Comparison of ENCODE assay signal across 8 cellular contexts in the genomic region with DNA sequence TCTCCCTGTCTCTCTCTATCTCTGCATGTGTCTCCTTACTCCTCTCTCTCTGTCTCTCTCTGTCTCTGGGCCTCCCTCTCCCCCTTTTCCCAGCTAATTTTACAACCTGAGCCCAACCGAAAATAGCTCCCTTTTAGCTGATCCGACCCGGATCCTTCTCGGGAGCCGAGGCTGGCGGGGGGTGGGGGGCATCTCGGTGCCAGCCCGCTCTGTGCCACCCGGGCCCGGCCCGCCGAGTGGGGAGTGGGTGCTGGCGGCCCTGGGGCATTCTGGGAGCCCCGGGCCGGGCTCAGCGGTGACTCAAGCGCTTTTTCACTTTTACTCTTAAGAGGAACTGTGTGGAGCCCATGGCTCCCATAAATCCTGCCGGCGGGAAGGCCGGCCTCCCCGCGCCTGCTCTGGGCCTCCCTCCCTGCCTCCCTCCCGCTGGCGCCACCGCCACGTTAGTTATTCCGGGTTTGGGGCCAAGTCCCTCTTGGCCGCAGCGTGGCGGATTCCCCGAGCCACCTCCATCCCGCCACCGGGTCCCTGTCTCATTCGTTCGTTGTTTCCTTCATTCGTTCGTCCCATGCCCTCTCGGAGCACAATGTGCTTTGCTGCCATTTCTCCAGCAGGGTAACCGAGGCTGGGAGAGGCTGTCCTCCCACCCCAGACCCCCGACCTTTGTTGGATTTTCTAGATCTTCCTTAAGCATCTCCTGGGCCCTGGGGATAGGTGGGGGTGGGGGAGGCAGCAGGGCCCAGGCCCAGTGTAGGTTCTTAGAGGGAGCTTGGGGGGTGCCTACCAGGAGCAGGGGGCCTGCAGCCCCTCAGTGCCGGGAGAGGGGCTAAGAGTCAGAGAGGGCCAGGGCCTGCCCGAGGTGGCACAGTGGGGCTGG. TPM values are rescaled to one million over a fixed set of nuclear protein-coding genes. Genes with fewer than 3 reads are reported as not detected.
DNase-seq lines count a peak whose midpoint lies in the region; ATAC-seq, FAIRE-seq and TF ChIP-seq lines count a peak whose summit lies in the region.

No MANE protein-coding gene starts in this region.

- no peaks in the 10 kb centered on the region for H3K9me3 Mint-ChIP-seq in neural crest cell

- FAIRE-seq in GM12891 (lab: Jason Lieb, UNC): no peak

- peak; percentile 19 for TF ChIP-seq CTCF in neural crest cell (conservative IDR thresholded peaks at IDR 0.05)

- no peak for TF ChIP-seq POLR2A in GM12891 (IDR thresholded peaks at IDR 0.05; ENCODE audit: low read depth, low read length)

- H3K4me1 Mint-ChIP-seq in neural crest cell: peaks cover 4% of the 10 kb centered on the region

- H3K4me3 Mint-ChIP-seq in neural crest cell: peak overlapping the region; percentile 68

- H3K27me3 Mint-ChIP-seq in neural crest cell (ENCODE audit: low read depth): peaks cover 94% of the 10 kb centered on the region

- DNase-seq in GM12891 (ENCODE audit: insufficient read length, low spot score): no peak
- DNase-seq in RKO (ENCODE audit: low spot score): peak; percentile 65
- peak; percentile 53 for DNase-seq in fibroblast of gingiva (ENCODE audit: low read depth)
- no peak for DNase-seq in neural crest cell (ENCODE audit: low read depth, low spot score)
- DNase-seq in KG1 (lab: John Stamatoyannopoulos, UW): no peak
- DNase-seq in NCI-H187 (lab: John Stamatoyannopoulos, UW): no peak

- ATAC-seq in GM18520 (IDR thresholded peaks at IDR 0.05; ENCODE audit: unreplicated experiment) (no peak), HG03457 (IDR thresholded peaks at IDR 0.05; ENCODE audit: unreplicated experiment) (no peak)

- no peak overlapping the region for H3K27ac Mint-ChIP-seq in neural crest cell (ENCODE audit: unreplicated experiment)

- no peaks in the 10 kb centered on the region for H3K36me3 Mint-ChIP-seq in neural crest cell (ENCODE audit: low read depth)

TF ChIP-seq in GM12891, 5 proteins besides CTCF, POLR2A, EP300 and RAD21:
- TF ChIP-seq SPI1 (IDR thresholded peaks at IDR 0.05; ENCODE audit: low read depth, low read length): peak; percentile 66
- TF ChIP-seq POLR2AphosphoS5 (IDR thresholded peaks at IDR 0.05; ENCODE audit: low read depth, low read length): no peak
- TF ChIP-seq POU2F2 (IDR thresholded peaks at IDR 0.05; ENCODE audit: low read depth, low read length): no peak
- TF ChIP-seq TAF1 (IDR thresholded peaks at IDR 0.05; ENCODE audit: low read depth, low read length): no peak

RNA-seq across cellular contexts. Expression of a gene that starts 3.2 kb away (rescaled TPM):
- polyA plus RNA-seq in GM12891 (2012; ENCODE audit: low read depth, missing spikeins): 7.2 TPM
- total RNA-seq in neural crest cell: 4.1 and 6.0 TPM in 2 replicates

Comparison
In these comparisons a context has a peak if more than half of its experiments do, and no peak if none do; other contexts are left out.
1. DNase-seq: peak in RKO (single experiment) and fibroblast of gingiva (single experiment); none in GM12891 (single experiment), neural crest cell (single experiment), KG1 (single experiment) and NCI-H187 (0 of 2).